ENCODE assay signal across 22 cellular contexts in the genomic region with DNA sequence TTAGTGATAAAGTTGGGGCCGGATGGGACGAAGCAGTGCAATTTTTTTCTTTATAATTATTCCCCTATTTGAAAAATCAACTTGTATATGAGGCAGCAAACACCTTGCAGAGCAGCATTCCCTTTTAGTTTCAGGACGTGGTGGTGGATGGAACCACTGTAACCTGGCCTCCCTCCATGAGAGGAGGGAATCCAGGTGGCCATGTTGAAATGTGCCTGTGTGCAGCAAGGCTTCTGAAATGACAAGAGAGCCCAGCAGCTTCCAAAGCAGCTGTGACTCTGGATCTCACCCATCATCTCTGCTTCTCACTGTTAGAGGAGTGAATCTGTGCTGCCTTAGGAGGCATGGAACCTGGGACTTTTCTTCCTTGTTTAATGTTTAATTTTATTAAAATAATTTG. TPM values are rescaled to one million over a fixed set of nuclear protein-coding genes. Genes with fewer than 3 reads are reported as not detected.
A peak's percentile ranks its signal among the peaks of the same experiment; 100 is the strongest.
DNase-seq lines count a peak whose midpoint lies in the region; ATAC-seq, FAIRE-seq and TF ChIP-seq lines count a peak whose summit lies in the region.
"Had no signal": no experiment of that assay in that cellular context is flagged by ENCODE, and none has a peak within 500 bp of the region (broad histone marks: within the 10 kb centered on the region; RNA-seq: fewer than 3 reads in every experiment).

No MANE protein-coding gene starts in this region.

- no peaks in the 10 kb centered on the region for H3K27me3 ChIP-seq in breast epithelium
- H3K27me3 ChIP-seq in H1 (replicated peaks in 1 of 4; ENCODE audit: control insufficient read depth in 3 of 4, extremely low read depth in 1 of 4, insufficient read depth in 3 of 4, low read length in 3 of 4), result no peaks in the 10 kb centered on the region
- H3K27me3 ChIP-seq in tibial nerve, result no peaks in the 10 kb centered on the region
- H3K27me3 ChIP-seq: colonic mucosa had no signal

- no peak overlapping the region for H3K18ac ChIP-seq in H1 (ENCODE audit: extremely low read depth, low read length)

- no peak overlapping the region for H3K56ac ChIP-seq in H1 (replicated peaks; ENCODE audit: insufficient read length, low read depth, low read length)

- no peak overlapping the region for H4K5ac ChIP-seq in H1 (ENCODE audit: insufficient read length, low read depth, low read length)

- no peaks in the 10 kb centered on the region for H3K79me1 ChIP-seq in H1 (ENCODE audit: low read depth, low read length)

- H3K23ac ChIP-seq in H1 (ENCODE audit: insufficient read length), result no peak overlapping the region

- TF ChIP-seq POLR2A in breast epithelium (IDR thresholded peaks at IDR 0.05) (no peak), H1 (IDR thresholded peaks at IDR 0.05; ENCODE audit: control extremely low read depth in 1 of 2, low read depth in 2 of 2, low read length in 2 of 2) (no peak), tibial nerve (IDR thresholded peaks at IDR 0.05) (no peak)

- H4K20me1 ChIP-seq in H1 (replicated peaks in 1 of 2; ENCODE audit: control insufficient read depth in 1 of 2, insufficient read depth in 2 of 2, low read length in 2 of 2), result no peaks in the 10 kb centered on the region

- H2BK15ac ChIP-seq in H1 (ENCODE audit: low read length), result no peak overlapping the region

- H3K79me2 ChIP-seq in H1 (ENCODE audit: control insufficient read depth in 1 of 2, insufficient read depth in 2 of 2, low read length in 2 of 2), result no peaks in the 10 kb centered on the region

- intact Hi-C loops in MCF 10A (cut with micrococcal nuclease) (no loop called here), breast epithelium (cut with DNase I; ENCODE audit: low total_unique reads) (no loop called here)

- TF ChIP-seq RAD21 in H1 (IDR thresholded peaks at IDR 0.05 in 1 of 2, conservative IDR thresholded peaks at IDR 0.05 in 1 of 2; ENCODE audit: low read depth in 2 of 2, low read length in 2 of 2), result no peak

- no peak overlapping the region for H2AK5ac ChIP-seq in H1 (ENCODE audit: low read depth, low read length)

- H3K4me3 Mint-ChIP-seq in MCF 10A (ENCODE audit: unreplicated experiment) (no peak overlapping the region), mesothelial cell of epicardium (no peak overlapping the region)
- H3K4me3 Mint-ChIP-seq: CD4-positive, alpha-beta T cell; naive thymus-derived CD4-positive, alpha-beta T cell; stimulated activated naive B cell treated with anti-CD40 and anti-IgM and Interleukin-4, amounts not matched to agents 10 μg/mL and 1 μg/mL and 100 μg/mL, for 72 hours had no signal

- no peak for TF ChIP-seq CTCF in MCF 10A (IDR thresholded peaks at IDR 0.05; ENCODE audit: unreplicated experiment)
- TF ChIP-seq CTCF in breast epithelium (IDR thresholded peaks at IDR 0.05), result no peak
- no peak for TF ChIP-seq CTCF in H1 (IDR thresholded peaks at IDR 0.05; ENCODE audit: control extremely low read depth in 1 of 3, insufficient read depth in 1 of 3, low read depth in 1 of 3, low read length in 3 of 3)
- TF ChIP-seq CTCF in mesothelial cell of epicardium (IDR thresholded peaks at IDR 0.05; ENCODE audit: unreplicated experiment), result no peak
- TF ChIP-seq CTCF in tibial nerve (IDR thresholded peaks at IDR 0.05), result no peak

- WGBS in H1 (ENCODE audit: extremely low coverage in 1 of 2, insufficient coverage in 1 of 2, insufficient read length in 1 of 2, insufficient replicate concordance in 2 of 2, low coverage in 1 of 2, low lambda C conversion rate in 2 of 2, missing lambda C conversion rate in 1 of 2), 2 experiments, result 81% methylated on average over 3 of the region's 3 CpGs; no CpG with 5 or more reads in 1 of the 2 experiments
- 82 to 85% methylated on average over 3 of the region's 3 CpGs for WGBS in tibial nerve, 2 donors

- no peaks in the 10 kb centered on the region for H3K23me2 ChIP-seq in H1 (ENCODE audit: low read depth, low read length)

- no peak overlapping the region for H2BK120ac ChIP-seq in H1 (replicated peaks; ENCODE audit: low read depth, low read length)

- TF ChIP-seq EP300 in H1 (IDR thresholded peaks at IDR 0.05; ENCODE audit: borderline replicate concordance in 1 of 2, low read depth in 2 of 2, low read length in 2 of 2) (no peak), tibial nerve (IDR thresholded peaks at IDR 0.05) (no peak)

- no peak overlapping the region for H2AFZ ChIP-seq in H1 (ENCODE audit: low read length)
- H2AFZ ChIP-seq: GM23248 had no signal

- no peak overlapping the region for H3K4ac ChIP-seq in H1 (replicated peaks; ENCODE audit: insufficient read length, low read depth, low read length)

- H2BK12ac ChIP-seq in H1 (ENCODE audit: low read depth, low read length), result no peak overlapping the region

- peak overlapping the region; percentile 7 for H3K27ac Mint-ChIP-seq in MCF 10A (ENCODE audit: low read depth, unreplicated experiment)
- H3K27ac Mint-ChIP-seq in mesothelial cell of epicardium, result peak overlapping the region; percentile 92
- H3K27ac Mint-ChIP-seq: CD4-positive, alpha-beta T cell; stimulated activated naive B cell treated with anti-CD40 and anti-IgM and Interleukin-4, amounts not matched to agents 10 μg/mL and 1 μg/mL and 100 μg/mL, for 72 hours had no signal

- peak overlapping the region; percentile 23; the same call in 1 of the 2 replicates for H4K8ac ChIP-seq in H1 (ENCODE audit: extremely low read depth, insufficient read depth, low read length)

- no peaks in the 10 kb centered on the region for H3K9me3 Mint-ChIP-seq in MCF 10A (ENCODE audit: unreplicated experiment)
- no peaks in the 10 kb centered on the region for H3K9me3 Mint-ChIP-seq in mesothelial cell of epicardium
- H3K9me3 Mint-ChIP-seq: CD4-positive, alpha-beta T cell; naive thymus-derived CD4-positive, alpha-beta T cell; stimulated activated naive B cell treated with anti-CD40 and anti-IgM and Interleukin-4, amounts not matched to agents 10 μg/mL and 1 μg/mL and 100 μg/mL, for 72 hours had no signal

- H3K4me3 ChIP-seq in breast epithelium (no peak overlapping the region), H1 (ENCODE audit: extremely low read depth in 1 of 4, insufficient read depth in 2 of 4, low read depth in 3 of 4, low read length in 4 of 4) (no peak overlapping the region), tibial nerve (no peak overlapping the region)
- H3K4me3 ChIP-seq: colonic mucosa, GM23248 had no signal

- no peak overlapping the region for H4K91ac ChIP-seq in H1 (replicated peaks; ENCODE audit: insufficient read length, low read length)

- no peak overlapping the region for H3K27ac ChIP-seq in breast epithelium
- H3K27ac ChIP-seq in H1 (ENCODE audit: low read depth, low read length), result no peak overlapping the region
- H3K27ac ChIP-seq in tibial nerve, result peak overlapping the region; percentile 7 to 66 (median 43)
- H3K27ac ChIP-seq: colonic mucosa, GM23248 had no signal

- H2BK5ac ChIP-seq in H1 (ENCODE audit: low read depth, low read length), result 0 out of 2 replicates have a peak overlapping the region, but pooled peaks have one; percentile 62

- no peak for ATAC-seq in GM18873 (IDR thresholded peaks at IDR 0.05; ENCODE audit: low FRiP score, unreplicated experiment)
- no peak for ATAC-seq in GM18867 (IDR thresholded peaks at IDR 0.05; ENCODE audit: unreplicated experiment)
- ATAC-seq: naive thymus-derived CD4-positive, alpha-beta T cell; stimulated activated naive B cell treated with anti-CD40 and anti-IgM and Interleukin-4, amounts not matched to agents 10 μg/mL and 1 μg/mL and 100 μg/mL, for 72 hours had no signal

- no peak overlapping the region for H3K9ac ChIP-seq in H1 (replicated peaks in 1 of 4; ENCODE audit: extremely low read depth in 1 of 4, low read depth in 3 of 4, low read length in 3 of 4)
- H3K9ac ChIP-seq: GM23248 had no signal

- H2BK20ac ChIP-seq in H1 (ENCODE audit: low read length), result 0 out of 2 replicates have a peak overlapping the region, but pooled peaks have one; percentile 37

- H3K9me3 ChIP-seq in breast epithelium (no peaks in the 10 kb centered on the region), H1 (ENCODE audit: insufficient read depth in 2 of 2, low read depth in 1 of 2, low read length in 1 of 2) (no peaks in the 10 kb centered on the region), tibial nerve (no peaks in the 10 kb centered on the region)
- H3K9me3 ChIP-seq: colonic mucosa had no signal

- peaks cover 57% of the 10 kb centered on the region for H3K4me1 Mint-ChIP-seq in MCF 10A (ENCODE audit: insufficient read depth, unreplicated experiment)
- peaks cover 67% of the 10 kb centered on the region for H3K4me1 Mint-ChIP-seq in mesothelial cell of epicardium
- H3K4me1 Mint-ChIP-seq: naive thymus-derived CD4-positive, alpha-beta T cell; stimulated activated naive B cell treated with anti-CD40 and anti-IgM and Interleukin-4, amounts not matched to agents 10 μg/mL and 1 μg/mL and 100 μg/mL, for 72 hours had no signal

- H3K36me3 Mint-ChIP-seq in MCF 10A (ENCODE audit: insufficient read depth, unreplicated experiment) (peaks cover 6% of the 10 kb centered on the region), mesothelial cell of epicardium (peaks cover 6% of the 10 kb centered on the region)
- H3K36me3 Mint-ChIP-seq: naive thymus-derived CD4-positive, alpha-beta T cell; stimulated activated naive B cell treated with anti-CD40 and anti-IgM and Interleukin-4, amounts not matched to agents 10 μg/mL and 1 μg/mL and 100 μg/mL, for 72 hours had no signal

- POLR2A ChIA-PET in MCF 10A (lab: Yijun Ruan, JAX), result interaction anchor here (0.7 to 7.9 kb wide), 5 partner anchors 11 to 75 kb away, joined by 3 to 86 read pairs (median 4); partner anchors contain the start of gene NFIA
- POLR2A ChIA-PET in H1 (lab: Charles Lee; ENCODE audit: partially characterized antibody), result no interaction called here

- FAIRE-seq in H1 (lab: Jason Lieb, UNC), result no peak
- FAIRE-seq: urothelium cell line had no signal

- CTCF ChIA-PET in MCF 10A (lab: Yijun Ruan, JAX), result interaction anchor here (0.6 kb wide), 1 partner anchor 11 kb away, joined by 3 read pairs; no protein-coding TSS in a partner anchor
- CTCF ChIA-PET in H1 (lab: Charles Lee; ENCODE audit: partially characterized antibody), result interaction anchor here (0.6 to 1.7 kb wide), 2 partner anchors 15 to 40 kb away, joined by 3 to 7 read pairs; no protein-coding TSS in a partner anchor

- H3K27me3 Mint-ChIP-seq in MCF 10A (ENCODE audit: insufficient read depth, unreplicated experiment), result no peaks in the 10 kb centered on the region
- H3K27me3 Mint-ChIP-seq in mesothelial cell of epicardium (ENCODE audit: low read depth), result no peaks in the 10 kb centered on the region
- H3K27me3 Mint-ChIP-seq: CD4-positive, alpha-beta T cell; stimulated activated naive B cell treated with anti-CD40 and anti-IgM and Interleukin-4, amounts not matched to agents 10 μg/mL and 1 μg/mL and 100 μg/mL, for 72 hours had no signal

- H3K14ac ChIP-seq in H1 (ENCODE audit: insufficient read length), result no peak overlapping the region

- no peaks in the 10 kb centered on the region for H3K36me3 ChIP-seq in breast epithelium
- no peaks in the 10 kb centered on the region for H3K36me3 ChIP-seq in H1 (ENCODE audit: control insufficient read depth in 2 of 4, insufficient read depth in 4 of 4, low read length in 3 of 4)
- no peaks in the 10 kb centered on the region for H3K36me3 ChIP-seq in tibial nerve
- H3K36me3 ChIP-seq: colonic mucosa had no signal

- no TSS peak for BruUV-seq in MCF 10A (replicated peaks; lab: Mats Ljungman, UMichigan)

- H3K4me1 ChIP-seq in breast epithelium (peaks cover 3 to 5% of the 10 kb centered on the region in 2 donors), H1 (replicated peaks in 1 of 4; ENCODE audit: control insufficient read depth in 3 of 4, insufficient read depth in 4 of 4, low read length in 3 of 4) (peaks cover 0 to 2% (median under 1%) of the 10 kb centered on the region in 4 experiments; a peak in 3 of 7 replicates), tibial nerve (peaks cover 0 to 74% (median 35%) of the 10 kb centered on the region in 4 donors)

- H3K4me2 ChIP-seq in H1 (ENCODE audit: insufficient read depth in 1 of 2, low read depth in 2 of 2, low read length in 2 of 2), result no peak overlapping the region

- DNase-seq in MCF 10A (ENCODE audit: unreplicated experiment), result no peak
- no peak for DNase-seq in breast epithelium (ENCODE audit: low spot score in 2 of 2)
- DNase-seq in H1 (ENCODE audit: low read depth in 1 of 2, low spot score in 2 of 2), result no peak
- DNase-seq in mesothelial cell of epicardium (ENCODE audit: low spot score in 2 of 2, unreplicated experiment in 2 of 2), result no peak
- no peak for DNase-seq in tibial nerve (ENCODE audit: low spot score in 2 of 2)
- DNase-seq in effector CD4-positive, alpha-beta T cell, result no peak
- DNase-seq: activated CD4-positive, alpha-beta T cell treated with anti-CD3 and anti-CD28 coated beads for 4 hours; activated CD8-positive, alpha-beta memory T cell treated with anti-CD3 and anti-CD28 coated beads, Interleukin-2, amount 50 U/mL, for 48 hours; aorta; CD4-positive, alpha-beta T cell; colonic mucosa; foreskin melanocyte; GM23248; mammary epithelial cell; MM.1S; naive thymus-derived CD4-positive, alpha-beta T cell; NCI-H774; stimulated activated naive B cell treated with anti-CD40 and anti-IgM and Interleukin-4, amounts not matched to agents 10 μg/mL and 1 μg/mL and 100 μg/mL, for 72 hours; T-helper 9 cell had no signal

RNA-seq across cellular contexts. Expression of gene NFIA, which starts 42.3 kb away (rescaled TPM):
- total RNA-seq in MCF 10A (2022), result 47.4 and 54.8 TPM in 2 replicates
- 10 to 100 TPM; 54.9 to 87.5 (median 79.6) TPM for total RNA-seq in breast epithelium
- total RNA-seq in H1 (2021; fragmentation: NEBNext Ultra II Directional; extraction: Animal tissue kit (Norgen Biotek cat#: 25700)), result 1.8 and 2.3 TPM in 2 replicates
- 1.4 and 2.3 TPM in 2 replicates for polyA plus RNA-seq in H1 (2011; rRNA removed)
- 1.0 TPM for polyA plus RNA-seq in H1 (2011; cell fraction: cytosol; rRNA removed)
- 2.8 TPM for polyA plus RNA-seq in H1 (2011; cell fraction: nucleus; rRNA removed)
- polyA plus RNA-seq in H1 (2012, experiment 1 of 2), result 1.1 to 1.5 TPM (median 1.3 TPM) in 4 replicates
- polyA plus RNA-seq in H1 (2012, experiment 2 of 2), result 0.25 TPM
- 1.4 TPM for polyA plus RNA-seq in H1 (2013, experiment 1 of 2)
- 1.3 TPM for polyA plus RNA-seq in H1 (2013, experiment 2 of 2)
- 7.0 and 13.4 TPM in 2 replicates for polyA minus RNA-seq in H1 (2011; rRNA and poly(A)+ RNA removed)
- polyA minus RNA-seq in H1 (2011; cell fraction: cytosol; rRNA and poly(A)+ RNA removed), result 4.1 TPM
- polyA minus RNA-seq in H1 (2011; cell fraction: nucleus; rRNA and poly(A)+ RNA removed), result 12.6 TPM
- total RNA-seq in mesothelial cell of epicardium, result 152 to 163 TPM (median 162 TPM) in 3 replicates
- total RNA-seq in tibial nerve, result 10 to 100 TPM; 71.2 to 81.4 (median 75.7) TPM

Comparison
In these comparisons a context has a peak if more than half of its experiments do, and no peak if none do; other contexts are left out.
1. H3K27ac ChIP-seq: peak in tibial nerve (4 of 4); none in breast epithelium (0 of 2) and H1 (single experiment).
2. RNA of gene NFIA, which starts 42.3 kb away (total RNA-seq): 152 to 163 TPM in mesothelial cell of epicardium, 54.9 to 87.5 TPM in breast epithelium, 71.2 to 81.4 TPM in tibial nerve and 47.4 to 54.8 TPM in MCF 10A; 1.8 to 2.3 TPM in H1; every median in the first group is over 10 times any median in the second.